1 cellular context compared by ENCODE assay signal in genomic region chr16:81528258-81528657, GRCh38.
TF ChIP-seq lines count a peak whose summit lies in the region.

No MANE protein-coding gene starts in this region.

TF ChIP-seq in K562, 482 proteins besides CTCF, POLR2A, EP300 and RAD21:
- TF ChIP-seq CXXC5 (CRISPR knock-in tag; IDR thresholded peaks at IDR 0.05) (0 out of 2 replicates have a peak, but pooled peaks have one; percentile 11), BACH1 (tag; IDR thresholded peaks at IDR 0.05) (no peak), FOXP1 (CRISPR knock-in tag; IDR thresholded peaks at IDR 0.05) (no peak)
